20 cellular contexts compared by ENCODE assay signal in the genomic region with DNA sequence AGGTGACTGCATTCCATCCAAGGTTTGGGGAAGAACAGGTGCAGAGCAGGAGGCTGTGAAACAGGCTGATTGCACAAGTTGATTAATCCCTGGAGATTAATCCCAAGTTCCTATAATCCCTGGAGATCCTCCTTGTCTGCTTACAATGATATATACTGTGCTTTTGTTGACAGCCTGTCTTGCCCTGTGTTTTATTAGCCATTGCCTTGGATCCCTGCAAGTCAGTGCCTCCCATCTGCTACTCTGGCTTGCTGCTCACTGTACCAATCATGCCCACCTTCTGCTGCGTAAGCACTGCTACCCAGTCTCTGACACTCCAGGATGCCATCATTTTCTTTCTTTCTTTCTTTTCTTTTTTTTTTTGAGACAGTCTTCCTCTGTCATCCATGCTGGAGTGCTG.
"Had no signal": no experiment of that assay in that cellular context is flagged by ENCODE, and none has a peak within 500 bp of the region (broad histone marks: within the 10 kb centered on the region; RNA-seq: fewer than 3 reads in every experiment).

No MANE protein-coding gene starts in this region.

- H3K27ac Mint-ChIP-seq: naive thymus-derived CD4-positive, alpha-beta T cell; nephron progenitor cell had no signal

- H3K4me3 Mint-ChIP-seq: naive thymus-derived CD4-positive, alpha-beta T cell; nephron progenitor cell had no signal

- H3K9me3 Mint-ChIP-seq: nephron progenitor cell had no signal

- H3K27ac ChIP-seq: esophagus squamous epithelium, gastroesophageal sphincter, ovary, right atrium auricular region, sigmoid colon, skin epidermis, stomach, thoracic aorta, transverse colon had no signal

- DNase-seq: esophagus squamous epithelium; foreskin fibroblast; glutamatergic neuron; islet precursor cell; mammary epithelial cell; naive thymus-derived CD4-positive, alpha-beta T cell; nephron progenitor cell; stimulated activated CD4-positive, alpha-beta T cell treated with anti-CD3 and anti-CD28 coated beads, Interleukin-2, amount 100 ng/mL, for 24 hours; stimulated activated CD4-positive, alpha-beta T cell treated with anti-CD3 and anti-CD28 coated beads, Interleukin-4, amount 100 ng/mL, for 4 hours; stimulated activated naive CD4-positive, alpha-beta T cell; stomach; substantia nigra; transverse colon had no signal

- ATAC-seq: gastroesophageal sphincter; left lobe of liver; naive thymus-derived CD4-positive, alpha-beta T cell had no signal

- H3K27me3 ChIP-seq: ovary, right atrium auricular region, sigmoid colon had no signal

- H3K4me1 ChIP-seq: esophagus squamous epithelium, gastroesophageal sphincter, right atrium auricular region, sigmoid colon, stomach, transverse colon had no signal

- H3K4me3 ChIP-seq: esophagus squamous epithelium, gastroesophageal sphincter, ovary, right atrium auricular region, sigmoid colon, skin epidermis, stomach, thoracic aorta, transverse colon had no signal

- H3K36me3 ChIP-seq: esophagus squamous epithelium, gastroesophageal sphincter, ovary, right atrium auricular region, sigmoid colon, stomach, thoracic aorta, transverse colon had no signal

- H3K36me3 Mint-ChIP-seq: naive thymus-derived CD4-positive, alpha-beta T cell had no signal

- H3K9me3 ChIP-seq: esophagus squamous epithelium, gastroesophageal sphincter, ovary, right atrium auricular region, sigmoid colon, stomach, thoracic aorta, transverse colon had no signal
